ENCODE assay signal across 9 cellular contexts in genomic region chr5:141757402-141757801, GRCh38.
DNase-seq lines count a peak whose midpoint lies in the region; TF ChIP-seq lines count a peak whose summit lies in the region.
"Had no signal": no experiment of that assay in that cellular context is flagged by ENCODE, and none has a peak within 500 bp of the region (broad histone marks: within the 10 kb centered on the region; RNA-seq: fewer than 3 reads in every experiment).

No MANE protein-coding gene starts in this region.

- no peaks in the 10 kb centered on the region for H3K36me3 ChIP-seq in HEK293 (ENCODE audit: control insufficient read depth in 2 of 2, insufficient read depth in 1 of 2, low read length in 2 of 2)
- H3K36me3 ChIP-seq in kidney epithelial cell (ENCODE audit: control insufficient read depth, insufficient read depth, low read length), result no peaks in the 10 kb centered on the region

- H3K27me3 ChIP-seq in kidney epithelial cell (ENCODE audit: control insufficient read depth, insufficient read depth, low read length), result peaks cover 75% of the 10 kb centered on the region

- TF ChIP-seq CTCF in HEK293 (tag by site-specific recombination; IDR thresholded peaks at IDR 0.05) (peak; percentile 57), kidney epithelial cell (IDR thresholded peaks at IDR 0.05; ENCODE audit: insufficient read depth, low read length, poor library complexity, severe bottlenecking) (peak; percentile 50)

- DNase-seq in ACHN (peak; percentile 55), amniotic epithelial cell (ENCODE audit: low read depth) (peak; percentile 31), kidney epithelial cell (ENCODE audit: low read depth) (no peak), Ammon's horn (ENCODE audit: low spot score) (no peak)
- no peak for DNase-seq in activated CD4-positive, CD25-positive, alpha-beta regulatory T cell treated with anti-CD3 and anti-CD28 coated beads, Interleukin-2, amount 50 U/mL, for 72 hours
- no peak for DNase-seq in activated CD4-positive, CD25-positive, alpha-beta regulatory T cell (lab: John Stamatoyannopoulos, UW)
- DNase-seq in stimulated activated CD4-positive, alpha-beta T cell treated with anti-CD3 and anti-CD28 coated beads, Interleukin-4, amount 100 ng/mL, for 24 hours, result no peak
- DNase-seq: activated CD8-positive, alpha-beta memory T cell treated with anti-CD3 and anti-CD28 coated beads for 24 hours had no signal

- no peaks in the 10 kb centered on the region for H3K9me3 ChIP-seq in HEK293 (ENCODE audit: control insufficient read depth, insufficient read depth, low read depth, low read length)

- CTCF ChIA-PET in HEK293 (lab: Yijun Ruan, JAX), result interaction anchor here (0.5 to 2.0 kb wide), 11 partner anchors 9 to 408 kb away, joined by 3 to 14 read pairs (median 4); partner anchors contain the start of gene PCDH1

- in situ Hi-C loops in ACHN (cut with HindIII; ENCODE audit: low pct_ligation_motif_present, low pct_unique_long_range_greater_than_20kb, low sequenced_read_pairs), result no loop called here

- H3K4me1 ChIP-seq in HEK293 (ENCODE audit: control insufficient read depth, insufficient read depth, low read length), result peaks cover 5% of the 10 kb centered on the region; the same call in 1 of the 2 replicates

- H3K4me3 ChIP-seq in HEK293 (ENCODE audit: low read depth, low read length) (no peak overlapping the region), kidney epithelial cell (ENCODE audit: low read depth, low read length) (no peak overlapping the region)

- no peak overlapping the region for H3K27ac ChIP-seq in HEK293 (ENCODE audit: extremely low read depth, low read depth, low read length)

- POLR2A ChIA-PET in HEK293 (lab: Yijun Ruan, JAX), result interaction anchor here (0.8 kb wide), 1 partner anchor 92 kb away, joined by 3 read pairs; no protein-coding TSS in a partner anchor

TF ChIP-seq in HEK293, 187 proteins besides CTCF, POLR2A, EP300 and RAD21:
- TF ChIP-seq ZNF600 (tag by site-specific recombination; IDR thresholded peaks at IDR 0.05), result no peak
- no peak for TF ChIP-seq ZFP69B (tag by site-specific recombination; IDR thresholded peaks at IDR 0.05)
- no peak for TF ChIP-seq HIC1 (tag by site-specific recombination; IDR thresholded peaks at IDR 0.05)
- no peak for TF ChIP-seq HOXC10 (CRISPR knock-in tag; IDR thresholded peaks at IDR 0.05)
- TF ChIP-seq SETDB1 (IDR thresholded peaks at IDR 0.05; ENCODE audit: insufficient read length, low read length), result no peak
- TF ChIP-seq ZNF335 (tag by site-specific recombination; conservative IDR thresholded peaks at IDR 0.05), result no peak
- no peak for TF ChIP-seq ZNF747 (tag by site-specific recombination; IDR thresholded peaks at IDR 0.05)

Comparison
In these comparisons a context has a peak if more than half of its experiments do, and no peak if none do; other contexts are left out.
1. DNase-seq: peak in ACHN (single experiment) and amniotic epithelial cell (single experiment); none in kidney epithelial cell (single experiment), activated CD4-positive, CD25-positive, alpha-beta regulatory T cell treated with anti-CD3 and anti-CD28 coated beads, Interleukin-2, amount 50 U/mL, for 72 hours (single experiment), activated CD4-positive, CD25-positive, alpha-beta regulatory T cell (0 of 4), Ammon's horn (single experiment) and stimulated activated CD4-positive, alpha-beta T cell treated with anti-CD3 and anti-CD28 coated beads, Interleukin-4, amount 100 ng/mL, for 24 hours (single experiment).